ENCODE assay signal across 12 cellular contexts in the genomic region with DNA sequence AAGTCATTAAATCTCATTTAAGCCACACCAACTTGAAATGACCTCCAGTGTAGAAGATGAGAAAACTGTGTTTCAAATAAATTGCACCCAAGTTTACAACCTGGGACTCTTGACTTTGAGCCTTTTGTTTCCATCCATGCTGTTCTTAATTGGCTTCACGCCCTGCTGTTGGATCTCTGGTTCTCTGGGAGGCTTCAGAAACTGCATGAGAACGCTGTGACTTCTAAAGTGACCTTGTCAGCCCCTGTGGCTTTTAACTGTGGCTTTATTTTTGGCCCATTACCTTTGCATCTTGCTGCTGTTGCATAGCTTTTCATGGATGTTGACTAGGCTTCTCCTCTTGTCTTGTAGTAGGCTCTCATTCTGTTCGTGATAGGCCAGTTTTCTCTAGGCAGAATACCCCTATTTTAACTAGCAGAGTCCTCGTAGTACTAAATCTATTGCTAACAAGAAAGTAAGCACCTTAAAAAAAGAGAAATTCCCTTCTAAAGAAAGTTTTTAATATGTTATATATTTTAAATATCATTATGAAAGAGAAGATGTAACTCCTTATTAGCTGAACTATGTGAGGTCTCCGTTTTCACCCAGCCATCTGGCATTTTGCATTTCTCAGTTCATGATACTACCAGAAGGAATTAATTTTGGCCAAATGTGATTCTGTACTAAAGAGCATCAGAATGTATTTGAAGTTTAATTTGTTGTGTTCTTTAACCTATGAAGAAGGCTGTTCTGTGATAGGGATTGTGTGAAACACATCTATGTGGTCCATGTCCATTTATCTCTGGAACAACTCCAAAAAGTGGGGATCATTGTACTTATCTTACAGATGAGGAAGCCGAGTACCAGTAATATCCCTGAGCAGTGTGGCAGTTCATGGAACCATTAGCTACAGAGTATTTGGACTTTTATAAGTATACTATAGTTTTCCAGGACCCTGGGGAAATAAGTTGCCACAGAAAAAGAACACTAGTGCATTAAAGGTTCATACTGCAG. TPM values are rescaled to one million over a fixed set of nuclear protein-coding genes. Genes with fewer than 3 reads are reported as not detected.
A peak's percentile ranks its signal among the peaks of the same experiment; 100 is the strongest.
DNase-seq lines count a peak whose midpoint lies in the region; ATAC-seq and TF ChIP-seq lines count a peak whose summit lies in the region.
"Had no signal": no experiment of that assay in that cellular context is flagged by ENCODE, and none has a peak within 500 bp of the region (broad histone marks: within the 10 kb centered on the region; RNA-seq: fewer than 3 reads in every experiment).

No MANE protein-coding gene starts in this region.

- H3K36me3 Mint-ChIP-seq in T-cell: peaks cover 32% of the 10 kb centered on the region
- H3K36me3 Mint-ChIP-seq in nephron progenitor cell (ENCODE audit: low read depth): no peaks in the 10 kb centered on the region

- H3K27ac ChIP-seq in SK-N-SH (ENCODE audit: low read depth in 2 of 2, low read length in 1 of 2): peak overlapping the region in 1 of 2 experiments; percentile 53; a peak in 1 of 4 replicates

- H3K9me2 ChIP-seq in SK-N-SH: no peaks in the 10 kb centered on the region

- no peaks in the 10 kb centered on the region for H3K9me3 ChIP-seq in SK-N-SH

- CTCF ChIA-PET in SK-N-SH (lab: Yijun Ruan, JAX): no interaction called here
- CTCF ChIA-PET in T-cell (lab: Charles Lee): interaction anchor here (0.6 to 2.3 kb wide), 6 partner anchors 21 to 196 kb away, joined by 3 to 8 read pairs (median 4); no protein-coding TSS in a partner anchor

- peaks cover 10% of the 10 kb centered on the region for H3F3A ChIP-seq in SK-N-SH (replicated peaks; ENCODE audit: insufficient read depth)

- TF ChIP-seq EP300 in SK-N-SH (IDR thresholded peaks at IDR 0.05; ENCODE audit: borderline replicate concordance in 1 of 2, low read depth in 1 of 2, low read length in 1 of 2): no peak

- ATAC-seq in SK-N-SH treated with all-trans-retinoic acid at 6 μM for 48 hours: peak; percentile 16; the same call in 1 of the 3 replicates
- ATAC-seq in HG02610 (IDR thresholded peaks at IDR 0.05; ENCODE audit: unreplicated experiment): peak; percentile 32
- no peak for ATAC-seq in T-cell (replicated peaks in 1 of 4)

- H3K27me3 Mint-ChIP-seq in T-cell: no peaks in the 10 kb centered on the region
- no peaks in the 10 kb centered on the region for H3K27me3 Mint-ChIP-seq in nephron progenitor cell (ENCODE audit: low read depth, poor library complexity)
- H3K27me3 Mint-ChIP-seq: progenitor cell of endocrine pancreas had no signal

- H3K4me3 ChIP-seq in SK-N-SH (ENCODE audit: low read depth in 2 of 2, low read length in 1 of 2): no peak overlapping the region

- DNase-seq in SK-N-SH (no peak), T-cell (no peak), nephron progenitor cell (no peak), cerebellar cortex (ENCODE audit: low spot score) (no peak), NCI-H82 (lab: John Stamatoyannopoulos, UW) (no peak), COLO668 (lab: John Stamatoyannopoulos, UW; ENCODE audit: unreplicated experiment) (no peak)
- DNase-seq: 8988T; NCI-H510A; stimulated activated CD8-positive, alpha-beta memory T cell treated with anti-CD3 and anti-CD28 coated beads, Interleukin-4, amount 100 ng/mL, for 48 hours had no signal

- H3K4me1 ChIP-seq in SK-N-SH (ENCODE audit: control insufficient read depth in 1 of 2, insufficient read depth in 2 of 2, low read depth in 1 of 2, low read length in 1 of 2): peaks cover 13 to 17% of the 10 kb centered on the region in 2 experiments; a peak in 3 of 4 replicates

- 81% methylated on average over 6 of the region's 6 CpGs for WGBS in SK-N-SH (ENCODE audit: low lambda C conversion rate)

- no peak for TF ChIP-seq RAD21 in SK-N-SH (IDR thresholded peaks at IDR 0.05; ENCODE audit: low read length)

- H3K79me2 ChIP-seq in SK-N-SH (ENCODE audit: insufficient read depth): peaks cover 13% of the 10 kb centered on the region; the same call in 1 of the 2 replicates

- POLR2A ChIA-PET in SK-N-SH (lab: Yijun Ruan, JAX) (no interaction called here), T-cell (lab: Charles Lee) (interaction anchor here in 1 of 2 donors (0.5 kb wide), 1 partner anchor 307 kb away, joined by 3 read pairs; no protein-coding TSS in a partner anchor)

- H3K4me2 ChIP-seq in SK-N-SH: no peak overlapping the region

- H3K4me3 Mint-ChIP-seq in T-cell (peak overlapping the region in 2 of 3 donors; percentile 5 to 32), nephron progenitor cell (no peak overlapping the region)

- no peaks in the 10 kb centered on the region for H3K36me3 ChIP-seq in SK-N-SH (replicated peaks in 1 of 2; ENCODE audit: control insufficient read depth in 1 of 2, insufficient read depth in 2 of 2, low read length in 1 of 2)

- H3K27ac Mint-ChIP-seq in T-cell (peak overlapping the region; percentile 81 to 91), nephron progenitor cell (peak overlapping the region; percentile 80)
- H3K27ac Mint-ChIP-seq: progenitor cell of endocrine pancreas had no signal

- no peak overlapping the region for H3K9ac ChIP-seq in SK-N-SH

- H3K9me3 Mint-ChIP-seq in T-cell (no peaks in the 10 kb centered on the region), nephron progenitor cell (no peaks in the 10 kb centered on the region)

- H3K4me1 Mint-ChIP-seq in T-cell (peaks cover 88 to 93% (median 92%) of the 10 kb centered on the region in 3 donors), nephron progenitor cell (peaks cover 52% of the 10 kb centered on the region)

- no peak overlapping the region for H2AFZ ChIP-seq in SK-N-SH (ENCODE audit: low read depth)

- H4K20me1 ChIP-seq in SK-N-SH (ENCODE audit: insufficient read depth): no peaks in the 10 kb centered on the region

- H3K27me3 ChIP-seq in SK-N-SH (ENCODE audit: insufficient read depth): no peaks in the 10 kb centered on the region

- no peak for TF ChIP-seq CTCF in SK-N-SH (IDR thresholded peaks at IDR 0.05)
- no peak for TF ChIP-seq CTCF in nephron progenitor cell (IDR thresholded peaks at IDR 0.05)

TF ChIP-seq in SK-N-SH treated with all-trans-retinoic acid at 6 μM for 48 hours, 23 proteins besides CTCF, POLR2A, EP300 and RAD21:
- no peak for TF ChIP-seq SNAI2 (CRISPR knock-in tag; IDR thresholded peaks at IDR 0.05)
- TF ChIP-seq ZNF8 (CRISPR knock-in tag; IDR thresholded peaks at IDR 0.05): no peak
- TF ChIP-seq ZC3H10 (CRISPR knock-in tag; IDR thresholded peaks at IDR 0.05): no peak
- TF ChIP-seq ZFP3 (CRISPR knock-in tag; IDR thresholded peaks at IDR 0.05): no peak
- TF ChIP-seq ESRRG (CRISPR knock-in tag; IDR thresholded peaks at IDR 0.05): no peak
- no peak for TF ChIP-seq ZFP30 (CRISPR knock-in tag; IDR thresholded peaks at IDR 0.05)
- no peak for TF ChIP-seq ZNF565 (CRISPR knock-in tag; conservative IDR thresholded peaks at IDR 0.05; ENCODE audit: low read depth)
- no peak for TF ChIP-seq ZNF70 (CRISPR knock-in tag; IDR thresholded peaks at IDR 0.05)
- TF ChIP-seq GLIS3 (CRISPR knock-in tag; IDR thresholded peaks at IDR 0.05): no peak

TF ChIP-seq in SK-N-SH, 30 proteins besides CTCF, POLR2A, EP300 and RAD21 (continues in another document):
- no peak for TF ChIP-seq FOXJ3 (CRISPR knock-in tag; IDR thresholded peaks at IDR 0.05)
- no peak for TF ChIP-seq SMC3 (IDR thresholded peaks at IDR 0.05; ENCODE audit: low read depth, low read length)
- TF ChIP-seq, protein P1, sequence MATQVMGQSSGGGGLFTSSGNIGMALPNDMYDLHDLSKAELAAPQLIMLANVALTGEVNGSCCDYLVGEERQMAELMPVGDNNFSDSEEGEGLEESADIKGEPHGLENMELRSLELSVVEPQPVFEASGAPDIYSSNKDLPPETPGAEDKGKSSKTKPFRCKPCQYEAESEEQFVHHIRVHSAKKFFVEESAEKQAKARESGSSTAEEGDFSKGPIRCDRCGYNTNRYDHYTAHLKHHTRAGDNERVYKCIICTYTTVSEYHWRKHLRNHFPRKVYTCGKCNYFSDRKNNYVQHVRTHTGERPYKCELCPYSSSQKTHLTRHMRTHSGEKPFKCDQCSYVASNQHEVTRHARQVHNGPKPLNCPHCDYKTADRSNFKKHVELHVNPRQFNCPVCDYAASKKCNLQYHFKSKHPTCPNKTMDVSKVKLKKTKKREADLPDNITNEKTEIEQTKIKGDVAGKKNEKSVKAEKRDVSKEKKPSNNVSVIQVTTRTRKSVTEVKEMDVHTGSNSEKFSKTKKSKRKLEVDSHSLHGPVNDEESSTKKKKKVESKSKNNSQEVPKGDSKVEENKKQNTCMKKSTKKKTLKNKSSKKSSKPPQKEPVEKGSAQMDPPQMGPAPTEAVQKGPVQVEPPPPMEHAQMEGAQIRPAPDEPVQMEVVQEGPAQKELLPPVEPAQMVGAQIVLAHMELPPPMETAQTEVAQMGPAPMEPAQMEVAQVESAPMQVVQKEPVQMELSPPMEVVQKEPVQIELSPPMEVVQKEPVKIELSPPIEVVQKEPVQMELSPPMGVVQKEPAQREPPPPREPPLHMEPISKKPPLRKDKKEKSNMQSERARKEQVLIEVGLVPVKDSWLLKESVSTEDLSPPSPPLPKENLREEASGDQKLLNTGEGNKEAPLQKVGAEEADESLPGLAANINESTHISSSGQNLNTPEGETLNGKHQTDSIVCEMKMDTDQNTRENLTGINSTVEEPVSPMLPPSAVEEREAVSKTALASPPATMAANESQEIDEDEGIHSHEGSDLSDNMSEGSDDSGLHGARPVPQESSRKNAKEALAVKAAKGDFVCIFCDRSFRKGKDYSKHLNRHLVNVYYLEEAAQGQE (IDR thresholded peaks at IDR 0.05; ENCODE audit: low read depth, low read length): no peak
- TF ChIP-seq, protein P2, sequence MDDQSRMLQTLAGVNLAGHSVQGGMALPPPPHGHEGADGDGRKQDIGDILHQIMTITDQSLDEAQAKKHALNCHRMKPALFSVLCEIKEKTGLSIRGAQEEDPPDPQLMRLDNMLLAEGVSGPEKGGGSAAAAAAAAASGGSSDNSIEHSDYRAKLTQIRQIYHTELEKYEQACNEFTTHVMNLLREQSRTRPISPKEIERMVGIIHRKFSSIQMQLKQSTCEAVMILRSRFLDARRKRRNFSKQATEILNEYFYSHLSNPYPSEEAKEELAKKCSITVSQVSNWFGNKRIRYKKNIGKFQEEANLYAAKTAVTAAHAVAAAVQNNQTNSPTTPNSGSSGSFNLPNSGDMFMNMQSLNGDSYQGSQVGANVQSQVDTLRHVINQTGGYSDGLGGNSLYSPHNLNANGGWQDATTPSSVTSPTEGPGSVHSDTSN (IDR thresholded peaks at IDR 0.05): no peak
- TF ChIP-seq MEF2A (IDR thresholded peaks at IDR 0.05; ENCODE audit: borderline replicate concordance, low read depth): no peak
- no peak for TF ChIP-seq TEAD4 (IDR thresholded peaks at IDR 0.05; ENCODE audit: borderline replicate concordance, insufficient read depth)
- no peak for TF ChIP-seq GATA2 (CRISPR knock-in tag; IDR thresholded peaks at IDR 0.05)
- no peak for TF ChIP-seq YY1 (IDR thresholded peaks at IDR 0.05; ENCODE audit: low read depth)
- TF ChIP-seq MXI1 (IDR thresholded peaks at IDR 0.05; ENCODE audit: low read depth, low read length): no peak
- no peak for TF ChIP-seq TAF1 (IDR thresholded peaks at IDR 0.05; ENCODE audit: borderline replicate concordance, low read depth, low read length)

RNA-seq across cellular contexts. Expression of a gene that starts 29.6 kb away (rescaled TPM):
- 28.3 and 31.3 TPM in 2 replicates for polyA plus RNA-seq in SK-N-SH (2012; rRNA removed)
- 33.8 and 41.5 TPM in 2 replicates for polyA plus RNA-seq in SK-N-SH (2012; cell fraction: cytosol; rRNA removed)
- polyA plus RNA-seq in SK-N-SH (2012; cell fraction: nucleus; rRNA removed): 11.7 and 15.5 TPM in 2 replicates
- total RNA-seq in T-cell: 100 to 1,000 TPM; 128 to 145 (median 135) TPM

Comparison
In these comparisons a context has a peak if more than half of its experiments do, and no peak if none do; other contexts are left out.
1. ATAC-seq: peak in SK-N-SH treated with all-trans-retinoic acid at 6 μM for 48 hours (single experiment) and HG02610 (single experiment); none in T-cell (0 of 4).